In genomic region chr19:12163841-12164240, GRCh38 we compare ENCODE assay signal across 8 cellular contexts. TPM values are rescaled to one million over a fixed set of nuclear protein-coding genes. Genes with fewer than 3 reads are reported as not detected.
DNase-seq lines count a peak whose midpoint lies in the region; ATAC-seq lines count a peak whose summit lies in the region.

No MANE protein-coding gene starts in this region.

- peak overlapping the region; percentile 36 for H3K27ac ChIP-seq in temporal lobe (ENCODE audit: low read depth, low read length)

- H3K27me3 Mint-ChIP-seq in activated T-cell treated with anti-CD3 and anti-CD28 coated beads, Interleukin-2, amount 50 U/mL, for 24 hours, result no peaks in the 10 kb centered on the region
- no peaks in the 10 kb centered on the region for H3K27me3 Mint-ChIP-seq in activated T-helper 1 cell treated with anti-CD3 and anti-CD28 coated beads, Interleukin-12 subunit alpha, Interleukin-12 subunit beta, Interleukin-2, Interleukin-4 antibody, amounts not matched to agents 30 ng/mL and 10 ng/mL and 1 ng/mL, durations not matched to agents 14 hours and 24 hours and 36 hours (ENCODE audit: insufficient read depth)

- peaks cover 3% of the 10 kb centered on the region for H3K9me3 ChIP-seq in iPS-18c (ENCODE audit: control insufficient read depth, insufficient read depth, low read length)

- peak overlapping the region; percentile 93 for H3K27ac Mint-ChIP-seq in activated T-cell treated with anti-CD3 and anti-CD28 coated beads, Interleukin-2, amount 50 U/mL, for 24 hours
- H3K27ac Mint-ChIP-seq in activated T-helper 1 cell treated with anti-CD3 and anti-CD28 coated beads, Interleukin-12 subunit alpha, Interleukin-12 subunit beta, Interleukin-2, Interleukin-4 antibody, amounts not matched to agents 30 ng/mL and 10 ng/mL and 1 ng/mL, durations not matched to agents 14 hours and 24 hours and 36 hours, result peak overlapping the region; percentile 93

- peak overlapping the region; percentile 91 for H3K4me3 ChIP-seq in iPS-18c (ENCODE audit: insufficient read depth, low read depth, low read length)

- DNase-seq in activated T-cell treated with anti-CD3 and anti-CD28 coated beads, Interleukin-2, amount 50 U/mL, for 24 hours, result no peak
- DNase-seq in activated T-cell treated with anti-CD3 and anti-CD28 coated beads, Interleukin-2, amount 50 U/mL, for 1 hour, result no peak
- no peak for DNase-seq in activated T-helper 1 cell treated with anti-CD3 and anti-CD28 coated beads, Interleukin-12 subunit alpha, Interleukin-12 subunit beta, Interleukin-2, Interleukin-4 antibody, amounts not matched to agents 30 ng/mL and 10 ng/mL and 1 ng/mL, durations not matched to agents 14 hours and 24 hours and 36 hours (ENCODE audit: low spot score)
- DNase-seq in NCI-H2029 (lab: John Stamatoyannopoulos, UW), result no peak
- DNase-seq in stimulated activated naive CD4-positive, alpha-beta T cell (lab: John Stamatoyannopoulos, UW), result no peak

- peaks cover 49% of the 10 kb centered on the region for H3K4me1 Mint-ChIP-seq in activated T-cell treated with anti-CD3 and anti-CD28 coated beads, Interleukin-2, amount 50 U/mL, for 24 hours (ENCODE audit: low read depth)
- H3K4me1 Mint-ChIP-seq in activated T-helper 1 cell treated with anti-CD3 and anti-CD28 coated beads, Interleukin-12 subunit alpha, Interleukin-12 subunit beta, Interleukin-2, Interleukin-4 antibody, amounts not matched to agents 30 ng/mL and 10 ng/mL and 1 ng/mL, durations not matched to agents 14 hours and 24 hours and 36 hours (ENCODE audit: low read depth), result peaks cover 28% of the 10 kb centered on the region

- intact Hi-C loops in activated T-helper 1 cell treated with anti-CD3 and anti-CD28 coated beads, Interleukin-12 subunit alpha, Interleukin-12 subunit beta, Interleukin-2, Interleukin-4 antibody, amounts not matched to agents 30 ng/mL and 10 ng/mL and 1 ng/mL, durations not matched to agents 14 hours and 24 hours and 36 hours (cut with micrococcal nuclease), result loop anchor here (1.0 to 5.0 kb wide), 7 partner anchors 9 to 503 kb away; partner anchors contain the start of genes MAN2B1, WDR83, ZNF564 and ZNF700

- H3K36me3 Mint-ChIP-seq in activated T-cell treated with anti-CD3 and anti-CD28 coated beads, Interleukin-2, amount 50 U/mL, for 24 hours (ENCODE audit: low read depth), result peaks cover 45% of the 10 kb centered on the region
- peaks cover 28% of the 10 kb centered on the region for H3K36me3 Mint-ChIP-seq in activated T-helper 1 cell treated with anti-CD3 and anti-CD28 coated beads, Interleukin-12 subunit alpha, Interleukin-12 subunit beta, Interleukin-2, Interleukin-4 antibody, amounts not matched to agents 30 ng/mL and 10 ng/mL and 1 ng/mL, durations not matched to agents 14 hours and 24 hours and 36 hours (ENCODE audit: low read depth)

- ATAC-seq in GM21381 (IDR thresholded peaks at IDR 0.05; ENCODE audit: unreplicated experiment), result no peak

- H3K9me3 Mint-ChIP-seq in activated T-cell treated with anti-CD3 and anti-CD28 coated beads, Interleukin-2, amount 50 U/mL, for 24 hours, result no peaks in the 10 kb centered on the region
- H3K9me3 Mint-ChIP-seq in activated T-helper 1 cell treated with anti-CD3 and anti-CD28 coated beads, Interleukin-12 subunit alpha, Interleukin-12 subunit beta, Interleukin-2, Interleukin-4 antibody, amounts not matched to agents 30 ng/mL and 10 ng/mL and 1 ng/mL, durations not matched to agents 14 hours and 24 hours and 36 hours, result peaks cover 4% of the 10 kb centered on the region

- H3K4me3 Mint-ChIP-seq in activated T-cell treated with anti-CD3 and anti-CD28 coated beads, Interleukin-2, amount 50 U/mL, for 24 hours, result peak overlapping the region; percentile 87
- H3K4me3 Mint-ChIP-seq in activated T-helper 1 cell treated with anti-CD3 and anti-CD28 coated beads, Interleukin-12 subunit alpha, Interleukin-12 subunit beta, Interleukin-2, Interleukin-4 antibody, amounts not matched to agents 30 ng/mL and 10 ng/mL and 1 ng/mL, durations not matched to agents 14 hours and 24 hours and 36 hours, result peak overlapping the region; percentile 94

RNA-seq across cellular contexts. Expression of gene ZNF136, which starts 0.9 kb away (rescaled TPM):
- total RNA-seq in activated T-helper 1 cell treated with anti-CD3 and anti-CD28 coated beads, Interleukin-12 subunit alpha, Interleukin-12 subunit beta, Interleukin-2, Interleukin-4 antibody, amounts not matched to agents 30 ng/mL and 10 ng/mL and 1 ng/mL, durations not matched to agents 14 hours and 24 hours and 36 hours, result 10.1 and 10.8 TPM in 2 replicates
- 21.1 TPM for total RNA-seq in temporal lobe

RNA-seq across cellular contexts. Expression of gene ZNF625, which starts 7.3 kb away (rescaled TPM):
- 2.5 and 2.9 TPM in 2 replicates for total RNA-seq in activated T-helper 1 cell treated with anti-CD3 and anti-CD28 coated beads, Interleukin-12 subunit alpha, Interleukin-12 subunit beta, Interleukin-2, Interleukin-4 antibody, amounts not matched to agents 30 ng/mL and 10 ng/mL and 1 ng/mL, durations not matched to agents 14 hours and 24 hours and 36 hours
- total RNA-seq in temporal lobe, result 17.9 TPM

RNA-seq across cellular contexts. Expression of gene ZNF20, which starts 23.7 kb away (rescaled TPM):
- total RNA-seq in activated T-helper 1 cell treated with anti-CD3 and anti-CD28 coated beads, Interleukin-12 subunit alpha, Interleukin-12 subunit beta, Interleukin-2, Interleukin-4 antibody, amounts not matched to agents 30 ng/mL and 10 ng/mL and 1 ng/mL, durations not matched to agents 14 hours and 24 hours and 36 hours, result 2.8 and 3.5 TPM in 2 replicates
- total RNA-seq in temporal lobe, result 5.9 TPM
